In the genomic region with DNA sequence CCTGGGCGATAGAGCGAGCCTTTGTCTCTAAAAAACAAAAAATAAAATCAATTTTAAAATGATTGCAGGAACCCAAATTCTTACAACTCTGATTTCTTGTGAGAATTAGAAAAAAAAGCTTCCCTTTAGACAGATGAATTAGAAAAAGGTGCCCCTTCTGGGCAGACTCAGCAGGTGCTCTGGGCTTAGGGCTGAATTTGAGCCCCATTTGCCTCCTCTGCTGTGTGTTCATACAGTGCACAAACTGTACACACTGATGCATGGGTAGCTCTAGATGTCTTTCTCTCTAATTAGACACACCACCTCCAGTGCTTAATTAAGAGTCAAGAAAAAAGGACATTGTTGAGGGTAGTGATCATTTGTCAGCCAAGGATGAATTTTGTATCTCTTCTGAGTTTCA, we compare ENCODE assay signal across 22 cellular contexts. TPM values are rescaled to one million over a fixed set of nuclear protein-coding genes. Genes with fewer than 3 reads are reported as not detected.
A peak's percentile ranks its signal among the peaks of the same experiment; 100 is the strongest.
DNase-seq lines count a peak whose midpoint lies in the region; ATAC-seq and TF ChIP-seq lines count a peak whose summit lies in the region.
"Had no signal": no experiment of that assay in that cellular context is flagged by ENCODE, and none has a peak within 500 bp of the region (broad histone marks: within the 10 kb centered on the region; RNA-seq: fewer than 3 reads in every experiment).

No MANE protein-coding gene starts in this region.

- H3K9me3 Mint-ChIP-seq in activated T-cell treated with anti-CD3 and anti-CD28 coated beads, Interleukin-2, amount 50 U/mL, for 72 hours: peaks cover 0 to 1% of the 10 kb centered on the region in 2 donors
- no peaks in the 10 kb centered on the region for H3K9me3 Mint-ChIP-seq in activated T-cell treated with anti-CD3 and anti-CD28 coated beads, Interleukin-2, amount 50 U/mL, for 4 hours
- no peaks in the 10 kb centered on the region for H3K9me3 Mint-ChIP-seq in activated B cell treated with CpG ODN at 0.5 μM for 24 hours
- no peaks in the 10 kb centered on the region for H3K9me3 Mint-ChIP-seq in stimulated activated memory B cell treated with anti-CD40 and anti-IgM and Interleukin-4, amounts not matched to agents 10 μg/mL and 1 μg/mL and 100 μg/mL, for 72 hours
- H3K9me3 Mint-ChIP-seq: GM23338, HFFc6 had no signal

- TF ChIP-seq CTCF in activated B cell treated with CpG ODN at 0.5 μM for 24 hours (IDR thresholded peaks at IDR 0.05): no peak

- POLR2A ChIA-PET in activated B cell treated with CpG ODN at 0.5 μM for 24 hours (lab: Charles Lee): interaction anchor here (1.5 kb wide), 1 partner anchor 37 kb away, joined by 4 read pairs; no protein-coding TSS in a partner anchor

- intact Hi-C loops in activated B cell treated with CpG ODN at 0.5 μM for 24 hours (cut with micrococcal nuclease): no loop called here

- ATAC-seq in activated T-cell treated with anti-CD3 and anti-CD28 coated beads, Interleukin-2, amount 50 U/mL, for 72 hours (replicated peaks in 1 of 2): no peak
- ATAC-seq in activated T-cell treated with anti-CD3 and anti-CD28 coated beads, Interleukin-2, amount 50 U/mL, for 4 hours: no peak
- ATAC-seq in HG02852 (IDR thresholded peaks at IDR 0.05; ENCODE audit: unreplicated experiment) (peak; percentile 33), activated B cell treated with CpG ODN at 0.5 μM for 24 hours (ENCODE audit: low read depth) (no peak), GM21447 (IDR thresholded peaks at IDR 0.05; ENCODE audit: unreplicated experiment) (no peak)
- ATAC-seq in stimulated activated memory B cell treated with anti-CD40 and anti-IgM and Interleukin-4, amounts not matched to agents 10 μg/mL and 1 μg/mL and 100 μg/mL, for 72 hours: no peak
- ATAC-seq: body of pancreas, GM23338 had no signal

- CTCF ChIA-PET in activated B cell treated with CpG ODN at 0.5 μM for 24 hours (lab: Charles Lee): no interaction called here

- no peaks in the 10 kb centered on the region for H3K27me3 Mint-ChIP-seq in activated T-cell treated with anti-CD3 and anti-CD28 coated beads, Interleukin-2, amount 50 U/mL, for 72 hours (ENCODE audit: low read depth)
- H3K27me3 Mint-ChIP-seq in activated T-cell treated with anti-CD3 and anti-CD28 coated beads, Interleukin-2, amount 50 U/mL, for 4 hours (ENCODE audit: low read depth): no peaks in the 10 kb centered on the region
- H3K27me3 Mint-ChIP-seq in activated B cell treated with CpG ODN at 0.5 μM for 24 hours: no peaks in the 10 kb centered on the region
- H3K27me3 Mint-ChIP-seq in stimulated activated memory B cell treated with anti-CD40 and anti-IgM and Interleukin-4, amounts not matched to agents 10 μg/mL and 1 μg/mL and 100 μg/mL, for 72 hours: no peaks in the 10 kb centered on the region

- DNase-seq in activated T-cell treated with anti-CD3 and anti-CD28 coated beads, Interleukin-2, amount 50 U/mL, for 72 hours: no peak
- DNase-seq in activated T-cell treated with anti-CD3 and anti-CD28 coated beads, Interleukin-2, amount 50 U/mL, for 4 hours: no peak
- DNase-seq in activated B cell treated with CpG ODN at 0.5 μM for 24 hours: no peak
- DNase-seq in substantia nigra (lab: John Stamatoyannopoulos, UW): no peak
- DNase-seq in ureter (ENCODE audit: low spot score): no peak
- DNase-seq: activated CD4-positive, CD25-positive, alpha-beta regulatory T cell treated with anti-CD3 and anti-CD28 coated beads, Interleukin-2, amount 50 U/mL, for 72 hours; BE2C; body of pancreas; Caco-2; DMS79; HFFc6; Kasumi-1; mammary epithelial cell; NCI-H1694; NCI-H2171 treated with DMSO at 0.1 percent for 48 hours; NCI-H524 treated with DMSO at 0.1 percent for 48 hours; occipital lobe; stimulated activated CD8-positive, alpha-beta memory T cell treated with anti-CD3 and anti-CD28 coated beads, Interleukin-4, amount 100 ng/mL, for 48 hours had no signal

- no peak overlapping the region for H3K4me3 Mint-ChIP-seq in activated T-cell treated with anti-CD3 and anti-CD28 coated beads, Interleukin-2, amount 50 U/mL, for 72 hours
- H3K4me3 Mint-ChIP-seq in activated T-cell treated with anti-CD3 and anti-CD28 coated beads, Interleukin-2, amount 50 U/mL, for 4 hours: no peak overlapping the region
- peak overlapping the region; percentile 55 for H3K4me3 Mint-ChIP-seq in activated B cell treated with CpG ODN at 0.5 μM for 24 hours
- no peak overlapping the region for H3K4me3 Mint-ChIP-seq in stimulated activated memory B cell treated with anti-CD40 and anti-IgM and Interleukin-4, amounts not matched to agents 10 μg/mL and 1 μg/mL and 100 μg/mL, for 72 hours
- H3K4me3 Mint-ChIP-seq: GM23338, HFFc6 had no signal

- H3K36me3 Mint-ChIP-seq in activated T-cell treated with anti-CD3 and anti-CD28 coated beads, Interleukin-2, amount 50 U/mL, for 72 hours (ENCODE audit: insufficient read depth in 2 of 2): peaks cover 1 to 4% of the 10 kb centered on the region in 2 donors
- H3K36me3 Mint-ChIP-seq in activated T-cell treated with anti-CD3 and anti-CD28 coated beads, Interleukin-2, amount 50 U/mL, for 4 hours (ENCODE audit: insufficient read depth): peaks cover 22% of the 10 kb centered on the region
- H3K36me3 Mint-ChIP-seq in activated B cell treated with CpG ODN at 0.5 μM for 24 hours (ENCODE audit: low read depth): no peaks in the 10 kb centered on the region
- peaks cover 24% of the 10 kb centered on the region for H3K36me3 Mint-ChIP-seq in stimulated activated memory B cell treated with anti-CD40 and anti-IgM and Interleukin-4, amounts not matched to agents 10 μg/mL and 1 μg/mL and 100 μg/mL, for 72 hours

- H3K27ac ChIP-seq in substantia nigra (ENCODE audit: low read depth, low read length, poor library complexity, severe bottlenecking): no peak overlapping the region
- H3K27ac ChIP-seq: body of pancreas had no signal

- H3K27ac Mint-ChIP-seq in activated T-cell treated with anti-CD3 and anti-CD28 coated beads, Interleukin-2, amount 50 U/mL, for 72 hours: peak overlapping the region; percentile 38
- H3K27ac Mint-ChIP-seq in activated B cell treated with CpG ODN at 0.5 μM for 24 hours: peak overlapping the region; percentile 79
- H3K27ac Mint-ChIP-seq in stimulated activated memory B cell treated with anti-CD40 and anti-IgM and Interleukin-4, amounts not matched to agents 10 μg/mL and 1 μg/mL and 100 μg/mL, for 72 hours: peak overlapping the region; percentile 77
- H3K27ac Mint-ChIP-seq: GM23338, HFFc6 had no signal

- H3K4me1 Mint-ChIP-seq in activated T-cell treated with anti-CD3 and anti-CD28 coated beads, Interleukin-2, amount 50 U/mL, for 72 hours (ENCODE audit: low read depth): peaks cover 17% of the 10 kb centered on the region
- H3K4me1 Mint-ChIP-seq in activated T-cell treated with anti-CD3 and anti-CD28 coated beads, Interleukin-2, amount 50 U/mL, for 4 hours (ENCODE audit: low read depth): peaks cover 4% of the 10 kb centered on the region
- H3K4me1 Mint-ChIP-seq in activated B cell treated with CpG ODN at 0.5 μM for 24 hours: peaks cover 28% of the 10 kb centered on the region
- H3K4me1 Mint-ChIP-seq in stimulated activated memory B cell treated with anti-CD40 and anti-IgM and Interleukin-4, amounts not matched to agents 10 μg/mL and 1 μg/mL and 100 μg/mL, for 72 hours: peaks cover 20% of the 10 kb centered on the region
- H3K4me1 Mint-ChIP-seq: GM23338 had no signal

RNA-seq across cellular contexts. Expression of gene NOL11, which starts 38.5 kb away (rescaled TPM):
- total RNA-seq in activated T-cell treated with anti-CD3 and anti-CD28 coated beads, Interleukin-2, amount 50 U/mL, for 72 hours: 10 to 100 TPM; 47.7 to 63.6 TPM
- 100 to 1,000 TPM; 127 to 139 (median 137) TPM for total RNA-seq in activated T-cell treated with anti-CD3 and anti-CD28 coated beads, Interleukin-2, amount 50 U/mL, for 4 hours
- total RNA-seq in activated B cell treated with CpG ODN at 0.5 μM for 24 hours: 67.9 and 70.6 TPM in 2 replicates
- total RNA-seq in ureter: 52.0 TPM
